17 cellular contexts compared by ENCODE assay signal in genomic region chr5:138029501-138029900, GRCh38. TPM values are rescaled to one million over a fixed set of nuclear protein-coding genes. Genes with fewer than 3 reads are reported as not detected.
A peak's percentile ranks its signal among the peaks of the same experiment; 100 is the strongest.
DNase-seq lines count a peak whose midpoint lies in the region; ATAC-seq, FAIRE-seq and TF ChIP-seq lines count a peak whose summit lies in the region.
"Had no signal": no experiment of that assay in that cellular context is flagged by ENCODE, and none has a peak within 500 bp of the region (broad histone marks: within the 10 kb centered on the region; RNA-seq: fewer than 3 reads in every experiment).

No MANE protein-coding gene starts in this region.

- no peak overlapping the region for H3K4ac ChIP-seq in mesendoderm (ENCODE audit: low read depth, low read length)

- WGBS in A549 (ENCODE audit: missing lambda C conversion rate), result 76% methylated on average over 2 of the region's 2 CpGs
- 50 to 63% methylated on average over 2 of the region's 2 CpGs for WGBS in sigmoid colon, 2 donors
- WGBS in mesendoderm (ENCODE audit: extremely low coverage, insufficient coverage, low lambda C conversion rate), result no CpG with 5 or more reads among the region's 2 CpGs
- 70 to 73% methylated on average over 2 of the region's 2 CpGs for WGBS in tibial nerve, 2 donors

- H2AFZ ChIP-seq in DND-41 (ENCODE audit: low read depth, low read length) (no peak overlapping the region), OCI-LY3 (ENCODE audit: low read depth, low read length) (no peak overlapping the region)

- H2BK5ac ChIP-seq in mesendoderm (ENCODE audit: low read length), result no peak overlapping the region

- no peak for FAIRE-seq in A549 (lab: Jason Lieb, UNC)

- TF ChIP-seq RAD21 in A549 (conservative IDR thresholded peaks at IDR 0.05 in 1 of 2, IDR thresholded peaks at IDR 0.05 in 1 of 2), result no peak

- H3K36me3 ChIP-seq in DND-41 (ENCODE audit: insufficient read depth, low read length) (peaks cover 6% of the 10 kb centered on the region; the same call in 1 of the 2 replicates), OCI-LY3 (replicated peaks; ENCODE audit: low read depth, low read length) (peaks cover 11% of the 10 kb centered on the region), sigmoid colon (no peaks in the 10 kb centered on the region), mesendoderm (ENCODE audit: control insufficient read depth, insufficient read depth, low read length) (no peaks in the 10 kb centered on the region), tibial nerve (no peaks in the 10 kb centered on the region)

- no peak for TF ChIP-seq POLR2A in A549 (IDR thresholded peaks at IDR 0.05; ENCODE audit: low read length)
- no peak for TF ChIP-seq POLR2A in sigmoid colon (IDR thresholded peaks at IDR 0.05)
- no peak for TF ChIP-seq POLR2A in tibial nerve (IDR thresholded peaks at IDR 0.05)

- CTCF ChIA-PET in A549 (lab: Yijun Ruan, JAX), result interaction anchor here (1.0 to 20.0 kb wide), 3 partner anchors 32 to 250 kb away, joined by 4 to 402 read pairs (median 13); no protein-coding TSS in a partner anchor

- no peak overlapping the region for H4K8ac ChIP-seq in mesendoderm (ENCODE audit: low read depth, low read length)

- no peak overlapping the region for H3K4me3 ChIP-seq in A549
- no peak overlapping the region; a peak in 1 of 4 replicates for H3K4me3 ChIP-seq in DND-41 (ENCODE audit: low read depth in 1 of 2, low read length in 2 of 2)
- H3K4me3 ChIP-seq in OCI-LY3 (ENCODE audit: low read length), result peak overlapping the region; percentile 71
- H3K4me3 ChIP-seq in sigmoid colon, result no peak overlapping the region
- no peak overlapping the region for H3K4me3 ChIP-seq in mesendoderm (ENCODE audit: low read length)
- no peak overlapping the region for H3K4me3 ChIP-seq in tibial nerve

- peaks cover 75% of the 10 kb centered on the region for H4K20me1 ChIP-seq in DND-41 (ENCODE audit: insufficient read depth, low read length)
- H4K20me1 ChIP-seq in OCI-LY3 (ENCODE audit: insufficient read depth, low read length), result peaks cover 66% of the 10 kb centered on the region

- peaks cover 51 to 60% of the 10 kb centered on the region in 2 donors for H3K4me1 Mint-ChIP-seq in effector memory CD8-positive, alpha-beta T cell (ENCODE audit: low read depth in 2 of 2)

- H3K9me3 Mint-ChIP-seq in effector memory CD8-positive, alpha-beta T cell, result no peaks in the 10 kb centered on the region

- ATAC-seq in A549 (no peak), DND-41 (ENCODE audit: insufficient read depth, low read depth) (no peak)
- no peak for ATAC-seq in effector memory CD8-positive, alpha-beta T cell (replicated peaks)

- no peaks in the 10 kb centered on the region for H3K9me3 ChIP-seq in A549
- no peaks in the 10 kb centered on the region for H3K9me3 ChIP-seq in DND-41 (ENCODE audit: insufficient read depth, low read length, severe bottlenecking)
- no peaks in the 10 kb centered on the region for H3K9me3 ChIP-seq in OCI-LY3 (ENCODE audit: insufficient read depth, low read length)
- H3K9me3 ChIP-seq in sigmoid colon, result no peaks in the 10 kb centered on the region
- no peaks in the 10 kb centered on the region for H3K9me3 ChIP-seq in tibial nerve

- H3K56ac ChIP-seq in mesendoderm (ENCODE audit: low read length), result no peak overlapping the region

- no peak overlapping the region for H2BK120ac ChIP-seq in mesendoderm (ENCODE audit: low read depth, low read length)

- no peak overlapping the region for H3K23ac ChIP-seq in mesendoderm (ENCODE audit: low read length)

- peak overlapping the region; percentile 95 to 99 for H3K4me3 Mint-ChIP-seq in effector memory CD8-positive, alpha-beta T cell

- H3K27ac Mint-ChIP-seq in effector memory CD8-positive, alpha-beta T cell, result peak overlapping the region; percentile 97 to 99

- intact Hi-C loops in sigmoid colon (cut with DNase I), result no loop called here

- DNase-seq in A549 (ENCODE audit: low read depth in 1 of 2, low spot score in 1 of 2) (no peak), DND-41 (no peak), sigmoid colon (no peak), mesendoderm (no peak), tibial nerve (ENCODE audit: low spot score in 2 of 2) (no peak), NCI-H1930 (lab: John Stamatoyannopoulos, UW) (no peak)
- DNase-seq in effector memory CD8-positive, alpha-beta T cell, result no peak
- DNase-seq: C1 segment of cervical spinal cord; effector CD8-positive, alpha-beta T cell; foreskin fibroblast; NCI-H146; NCI-H748 treated with DMSO at 0.1 percent for 48 hours; Right ventricle myocardium superior; stimulated activated CD4-positive, alpha-beta T cell treated with anti-CD3 and anti-CD28 coated beads, Interleukin-1b, Interleukin-23, amount 100 ng/mL, for 48 hours had no signal

- POLR2A ChIA-PET in A549 (lab: Yijun Ruan, JAX), result no interaction called here

- no peak overlapping the region for H2BK15ac ChIP-seq in mesendoderm (replicated peaks; ENCODE audit: low read depth)

- H4K5ac ChIP-seq in mesendoderm (ENCODE audit: low read length), result no peak overlapping the region

- no peak overlapping the region for H3K9ac ChIP-seq in DND-41 (ENCODE audit: low read depth, low read length)
- H3K9ac ChIP-seq in OCI-LY3 (ENCODE audit: low read length), result peak overlapping the region; percentile 38; the same call in 1 of the 2 replicates
- no peak overlapping the region for H3K9ac ChIP-seq in mesendoderm (ENCODE audit: low read length)

- H3K4me1 ChIP-seq in A549 (peaks cover 36% of the 10 kb centered on the region), DND-41 (ENCODE audit: insufficient read depth, low read length) (peaks cover 46% of the 10 kb centered on the region), OCI-LY3 (ENCODE audit: low read length) (peaks cover 47% of the 10 kb centered on the region), sigmoid colon (peaks cover 0 to 68% (median 54%) of the 10 kb centered on the region in 4 donors), mesendoderm (ENCODE audit: control insufficient read depth, low read depth, low read length) (no peaks in the 10 kb centered on the region), tibial nerve (peaks cover 0 to 68% (median 23%) of the 10 kb centered on the region in 4 donors)

- no peaks in the 10 kb centered on the region for H3K27me3 Mint-ChIP-seq in effector memory CD8-positive, alpha-beta T cell

- H3K4me2 ChIP-seq in A549 (peak overlapping the region; percentile 90; the same call in 2 of the 3 replicates), DND-41 (ENCODE audit: insufficient read depth, low read length) (peak overlapping the region; percentile 38), OCI-LY3 (ENCODE audit: low read length) (peak overlapping the region; percentile 88), mesendoderm (ENCODE audit: low read length) (no peak overlapping the region)

- no peak overlapping the region for H2AK5ac ChIP-seq in mesendoderm (ENCODE audit: low read length)

- peaks cover 6% of the 10 kb centered on the region for H3K79me1 ChIP-seq in mesendoderm (ENCODE audit: low read length)

- peaks cover 92% of the 10 kb centered on the region for H3K79me2 ChIP-seq in DND-41 (ENCODE audit: insufficient read depth, low read length)
- peaks cover 81% of the 10 kb centered on the region for H3K79me2 ChIP-seq in OCI-LY3 (ENCODE audit: low read length)
- peaks cover 67% of the 10 kb centered on the region for H3K79me2 ChIP-seq in mesendoderm (ENCODE audit: control insufficient read depth, insufficient read depth, low read length)

- H3K36me3 Mint-ChIP-seq in effector memory CD8-positive, alpha-beta T cell (ENCODE audit: insufficient read depth), result peaks cover 37% of the 10 kb centered on the region

- no peak for TF ChIP-seq EP300 in A549 (IDR thresholded peaks at IDR 0.05)
- TF ChIP-seq EP300 in sigmoid colon (IDR thresholded peaks at IDR 0.05), result no peak
- TF ChIP-seq EP300 in tibial nerve (IDR thresholded peaks at IDR 0.05), result no peak

- H3K27me3 ChIP-seq in DND-41 (ENCODE audit: insufficient read depth, low read length, poor library complexity) (no peaks in the 10 kb centered on the region), OCI-LY3 (ENCODE audit: low read depth, low read length) (no peaks in the 10 kb centered on the region), sigmoid colon (no peaks in the 10 kb centered on the region), mesendoderm (ENCODE audit: insufficient read depth, low read length, poor library complexity) (no peaks in the 10 kb centered on the region), tibial nerve (no peaks in the 10 kb centered on the region)

- TF ChIP-seq CTCF in A549 (IDR thresholded peaks at IDR 0.05), result no peak
- TF ChIP-seq CTCF in DND-41 (IDR thresholded peaks at IDR 0.05; ENCODE audit: borderline replicate concordance, extremely low read depth, low read length, poor library complexity, severe bottlenecking), result no peak
- TF ChIP-seq CTCF in OCI-LY3 (IDR thresholded peaks at IDR 0.05; ENCODE audit: low read depth, low read length), result no peak
- TF ChIP-seq CTCF in sigmoid colon (IDR thresholded peaks at IDR 0.05), result no peak
- no peak for TF ChIP-seq CTCF in tibial nerve (IDR thresholded peaks at IDR 0.05)

- H3K27ac ChIP-seq in A549 (no peak overlapping the region), DND-41 (ENCODE audit: low read length) (no peak overlapping the region), OCI-LY3 (ENCODE audit: low read length) (peak overlapping the region; percentile 73; the same call in 1 of the 2 replicates), sigmoid colon (no peak overlapping the region), mesendoderm (ENCODE audit: low read depth, low read length) (no peak overlapping the region), tibial nerve (no peak overlapping the region)

- no peak overlapping the region for H3K18ac ChIP-seq in mesendoderm (ENCODE audit: low read length)

TF ChIP-seq in A549, 52 proteins besides CTCF, POLR2A, EP300 and RAD21 (continues in another document):
- TF ChIP-seq MAX (IDR thresholded peaks at IDR 0.05), result no peak

RNA-seq across cellular contexts. Expression of gene FAM13B, which starts 3.4 kb away (rescaled TPM):
- polyA plus RNA-seq in A549 (2011; rRNA removed) (12.2 and 15.1 TPM in 2 replicates), A549 (2017; fragmentation: RNase III; extraction: RNeasy Plus Mini Kit Qiagen cat#74134 plus additional on column Dnase treatment) (14.9 to 17.4 TPM (median 15.4 TPM) in 3 replicates), sigmoid colon (10 to 100 TPM in 2 of 3 donors, 1 to 10 TPM in 1; 9.0 to 12.7 (median 12.6) TPM)
- polyA plus RNA-seq in A549 (2012; cell fraction: cytosol; rRNA removed), result 4.5 and 5.3 TPM in 2 replicates
- 5.6 and 9.1 TPM in 2 replicates for polyA plus RNA-seq in A549 (2012; cell fraction: nucleus; rRNA removed)
- polyA minus RNA-seq in A549 (2011; rRNA and poly(A)+ RNA removed), result 13.9 and 15.4 TPM in 2 replicates
- total RNA-seq in sigmoid colon (10 to 100 TPM; 47.2 to 81.7 (median 58.7) TPM), tibial nerve (10 to 100 TPM; 59.4 to 85.9 (median 72.3) TPM)
- 12.2 TPM for polyA plus RNA-seq in mesendoderm (2013, experiment 1 of 2)
- 12.4 TPM for polyA plus RNA-seq in mesendoderm (2013, experiment 2 of 2)

RNA-seq across cellular contexts. Expression of gene WNT8A, which starts 54.3 kb away (rescaled TPM):
- not detected in 2 replicates for polyA plus RNA-seq in A549 (2011; rRNA removed)
- not detected in 2 replicates for polyA plus RNA-seq in A549 (2012; cell fraction: cytosol; rRNA removed)
- not detected in 2 replicates for polyA plus RNA-seq in A549 (2012; cell fraction: nucleus; rRNA removed)
- polyA plus RNA-seq in A549 (2017; fragmentation: RNase III; extraction: RNeasy Plus Mini Kit Qiagen cat#74134 plus additional on column Dnase treatment), result not detected in 3 replicates
- polyA minus RNA-seq in A549 (2011; rRNA and poly(A)+ RNA removed), result not detected in 2 replicates
- total RNA-seq in sigmoid colon, result not detected
- polyA plus RNA-seq in sigmoid colon, result not detected
- 1.8 TPM for polyA plus RNA-seq in mesendoderm (2013, experiment 1 of 2)
- 1.7 TPM for polyA plus RNA-seq in mesendoderm (2013, experiment 2 of 2)
- total RNA-seq in tibial nerve, result not detected
- total RNA-seq: mononuclear cell, pulmonary artery endothelial cell, Right ventricle myocardium superior had no signal
